In genomic region chrX:129782015-129782495, GRCh38 we compare ENCODE assay signal across 13 cellular contexts. TPM values are rescaled to one million over a fixed set of nuclear protein-coding genes. Genes with fewer than 3 reads are reported as not detected.
A peak's percentile ranks its signal among the peaks of the same experiment; 100 is the strongest.
DNase-seq lines count a peak whose midpoint lies in the region; ATAC-seq and TF ChIP-seq lines count a peak whose summit lies in the region.
"Had no signal": no experiment of that assay in that cellular context is flagged by ENCODE, and none has a peak within 500 bp of the region (broad histone marks: within the 10 kb centered on the region; RNA-seq: fewer than 3 reads in every experiment).

No MANE protein-coding gene starts in this region.

- H3K4me1 ChIP-seq in right cardiac atrium (ENCODE audit: control insufficient read depth, insufficient read depth, low read length) = no peaks in the 10 kb centered on the region
- H3K4me1 ChIP-seq in Peyer's patch = peaks cover 0 to 14% (median 0%) of the 10 kb centered on the region in 4 donors
- H3K4me1 ChIP-seq in effector memory CD4-positive, alpha-beta T cell (ENCODE audit: control insufficient read depth, insufficient read depth, low read length, poor library complexity, severe bottlenecking) = peaks cover 55% of the 10 kb centered on the region
- H3K4me1 ChIP-seq: gastrocnemius medialis had no signal

- no peak overlapping the region for H3K27ac ChIP-seq in right cardiac atrium (ENCODE audit: low read length)
- H3K27ac ChIP-seq in Peyer's patch = peak overlapping the region in 1 of 4 donors; percentile 80
- peak overlapping the region; percentile 79 for H3K27ac ChIP-seq in effector memory CD4-positive, alpha-beta T cell (ENCODE audit: insufficient read depth, low read length, poor library complexity, severe bottlenecking)
- H3K27ac ChIP-seq: gastrocnemius medialis had no signal

- intact Hi-C loops in cardiac septum (cut with DNase I) (no loop called here), right cardiac atrium (cut with DNase I) (no loop called here)

- H3K27me3 ChIP-seq in right cardiac atrium (ENCODE audit: control insufficient read depth, insufficient read depth) = no peaks in the 10 kb centered on the region
- H3K27me3 ChIP-seq in Peyer's patch = no peaks in the 10 kb centered on the region
- H3K27me3 ChIP-seq in effector memory CD4-positive, alpha-beta T cell (replicated peaks; ENCODE audit: control insufficient read depth, insufficient read depth, low read length, poor library complexity, severe bottlenecking) = no peaks in the 10 kb centered on the region
- H3K27me3 ChIP-seq: gastrocnemius medialis had no signal

- peak; percentile 35 for DNase-seq in cardiac septum (ENCODE audit: low spot score)
- no peak for DNase-seq in right cardiac atrium
- peak in 1 of 3 donors; percentile 42 for DNase-seq in Peyer's patch
- no peak for DNase-seq in effector memory CD4-positive, alpha-beta T cell
- DNase-seq in activated CD4-positive, CD25-positive, alpha-beta regulatory T cell (lab: John Stamatoyannopoulos, UW) = no peak
- DNase-seq in MV-4-11 (lab: John Stamatoyannopoulos, UW) = no peak
- no peak for DNase-seq in germinal center (ENCODE audit: low spot score)
- no peak for DNase-seq in NCI-H1048 (lab: John Stamatoyannopoulos, UW)
- DNase-seq: NCI-H1092 treated with DMSO at 0.1 percent for 48 hours, retina had no signal

- H3K9me3 ChIP-seq in right cardiac atrium (ENCODE audit: control insufficient read depth, low read length) = no peaks in the 10 kb centered on the region
- no peaks in the 10 kb centered on the region for H3K9me3 ChIP-seq in Peyer's patch
- H3K9me3 ChIP-seq in effector memory CD4-positive, alpha-beta T cell (ENCODE audit: control insufficient read depth, low read length) = no peaks in the 10 kb centered on the region
- H3K9me3 ChIP-seq: gastrocnemius medialis had no signal

- H3K36me3 ChIP-seq in Peyer's patch = no peaks in the 10 kb centered on the region
- H3K36me3 ChIP-seq in effector memory CD4-positive, alpha-beta T cell (ENCODE audit: control insufficient read depth, insufficient read depth, low read length) = peaks cover 10% of the 10 kb centered on the region
- H3K36me3 ChIP-seq: gastrocnemius medialis had no signal

- TF ChIP-seq CTCF in Peyer's patch (IDR thresholded peaks at IDR 0.05) = no peak

- 92% methylated on average over 5 of the region's 5 CpGs for WGBS in right cardiac atrium

- H3K4me3 ChIP-seq in right cardiac atrium (ENCODE audit: low read length) (no peak overlapping the region), Peyer's patch (peak overlapping the region in 3 of 4 donors; percentile 24 to 49 (median 39))
- H3K4me3 ChIP-seq in effector memory CD4-positive, alpha-beta T cell (ENCODE audit: insufficient read depth, low read depth, low read length, poor library complexity, severe bottlenecking) = peak overlapping the region; percentile 42
- H3K4me3 ChIP-seq: gastrocnemius medialis had no signal

- no peak for ATAC-seq in right cardiac atrium
- ATAC-seq: gastrocnemius medialis, HCT116 had no signal

- TF ChIP-seq POLR2A in Peyer's patch (IDR thresholded peaks at IDR 0.05) = no peak

RNA-seq across cellular contexts. Expression of gene SASH3, which starts 2.3 kb away (rescaled TPM):
- total RNA-seq in cardiac septum (3.8 TPM), right cardiac atrium (1 to 10 TPM; 2.1 to 6.0 (median 4.5) TPM), Peyer's patch (10 to 100 TPM in 1 of 4 donors, 1 to 10 TPM in 3; 2.2 to 45.4 (median 7.7) TPM)
- 0.93 TPM for polyA plus RNA-seq in right cardiac atrium

RNA-seq across cellular contexts. Expression of gene XPNPEP2, which starts 43.3 kb away (rescaled TPM):
- total RNA-seq in cardiac septum = 0.22 TPM
- 1 to 10 TPM; 2.4 to 4.1 (median 3.2) TPM for total RNA-seq in right cardiac atrium
- polyA plus RNA-seq in right cardiac atrium = 1.3 TPM
- total RNA-seq in Peyer's patch = 100 to 1,000 TPM in 3 of 4 donors, 1 to 10 TPM in 1; 5.8 to 875 (median 803) TPM
- polyA plus RNA-seq: keratinocyte had no signal
